Comparison of ENCODE assay signal across 34 cellular contexts in the genomic region with DNA sequence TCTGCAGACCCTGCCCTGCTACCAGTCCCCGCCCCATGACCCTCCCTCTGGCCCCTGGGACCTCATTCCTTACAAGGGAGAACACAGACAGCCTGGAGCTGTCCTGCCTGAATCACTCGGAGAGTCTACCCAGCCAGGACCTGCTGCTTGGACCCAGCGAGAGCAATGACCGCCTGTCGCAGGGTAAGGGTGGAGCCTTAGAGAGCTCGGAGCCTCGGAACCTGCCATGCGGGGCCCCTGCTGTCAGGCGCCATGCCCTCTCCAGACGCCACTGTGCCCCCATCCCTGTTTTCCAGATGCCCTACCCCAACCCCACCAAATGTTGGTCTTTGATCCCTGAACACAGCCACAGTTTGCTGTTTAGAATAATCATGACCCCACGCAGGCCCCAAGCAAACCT.
"Had no signal": no experiment of that assay in that cellular context is flagged by ENCODE, and none has a peak within 500 bp of the region (broad histone marks: within the 10 kb centered on the region; RNA-seq: fewer than 3 reads in every experiment).

No MANE protein-coding gene starts in this region.

- H3K27me3 ChIP-seq: brain microvascular endothelial cell, dorsolateral prefrontal cortex, esophagus muscularis mucosa, foreskin keratinocyte, gastrocnemius medialis had no signal

- H3K9me3 Mint-ChIP-seq: activated B cell treated with CpG ODN at 0.5 μM for 24 hours; activated CD8-positive, alpha-beta T cell treated with anti-CD3 and anti-CD28 coated beads for 36 hours; activated T-cell treated with anti-CD3 and anti-CD28 coated beads, Interleukin-2, amount 50 U/mL, for 4 hours; activated T-helper 17 cell treated with anti-CD3 and anti-CD28 coated beads, Interleukin-2, amount 50 U/mL, for 72 hours; central memory CD8-positive, alpha-beta T cell; dendritic cell treated with granulocyte-macrophage colony-stimulating factor and Interleukin-4, amounts not matched to agents 40 ng/mL and 50 ng/mL, for 4 days; effector memory CD8-positive, alpha-beta T cell; T-helper 2 cell treated with Interferon-gamma antibody and Interleukin-4, amounts not matched to agents 5 μg/mL and 100 μg/mL, for 36 hours had no signal

- H3K36me3 Mint-ChIP-seq: activated naive CD8-positive, alpha-beta T cell had no signal

- H3K27ac ChIP-seq: brain microvascular endothelial cell, coronary artery, dorsolateral prefrontal cortex, esophagus muscularis mucosa, foreskin keratinocyte, gastrocnemius medialis, WERI-Rb-1 had no signal

- ATAC-seq: activated CD4-positive, CD25-positive, alpha-beta regulatory T cell treated with anti-CD3 and anti-CD28 coated beads, Interleukin-2, amount 50 U/mL, for 24 hours; activated CD8-positive, alpha-beta T cell treated with anti-CD3 and anti-CD28 coated beads for 36 hours; activated T-cell treated with anti-CD3 and anti-CD28 coated beads, Interleukin-2, amount 50 U/mL, for 4 hours; activated T-helper 17 cell treated with anti-CD3 and anti-CD28 coated beads, Interleukin-2, amount 50 U/mL, for 72 hours; effector memory CD8-positive, alpha-beta T cell; foreskin keratinocyte; gastrocnemius medialis; T-helper 17 cell had no signal

- H3K4me1 ChIP-seq: foreskin keratinocyte had no signal

- DNase-seq: activated B cell treated with CpG ODN at 0.5 μM for 24 hours; activated CD4-positive, alpha-beta T cell treated with anti-CD3 and anti-CD28 coated beads for 48 hours; activated CD4-positive, alpha-beta T cell treated with anti-CD3 and anti-CD28 coated beads, Interleukin-2, amount 50 U/mL, for 1 hour; activated CD4-positive, alpha-beta T cell treated with anti-CD3 and anti-CD28 coated beads, Interleukin-2, amount 50 U/mL, for 48 hours; activated CD8-positive, alpha-beta memory T cell treated with anti-CD3 and anti-CD28 coated beads for 24 hours; activated CD8-positive, alpha-beta T cell treated with anti-CD3 and anti-CD28 coated beads for 36 hours; activated effector memory CD4-positive, alpha-beta T cell treated with Interleukin-2 at 50 U/mL for 16 hours; activated gamma-delta T cell treated with Interleukin-2 at 50 U/mL for 16 hours; activated naive CD4-positive, alpha-beta T cell treated with anti-CD3 and anti-CD28 coated beads, Interleukin-2, amount 50 U/mL, for 16 hours; activated naive CD4-positive, alpha-beta T cell treated with Interleukin-2 at 50 U/mL for 16 hours; activated T-cell treated with anti-CD3 and anti-CD28 coated beads, Interleukin-2, amount 50 U/mL, for 4 hours; amniotic stem cell; anterior cingulate cortex; brain microvascular endothelial cell; dorsolateral prefrontal cortex; effector memory CD8-positive, alpha-beta T cell; erythroblast; foreskin keratinocyte; gastrocnemius medialis; glutamatergic neuron; T-helper 1 cell; T-helper 17 cell; T1000; WERI-Rb-1 had no signal

- H3K27ac Mint-ChIP-seq: activated B cell treated with CpG ODN at 0.5 μM for 24 hours; activated CD8-positive, alpha-beta T cell treated with anti-CD3 and anti-CD28 coated beads for 36 hours; activated naive CD8-positive, alpha-beta T cell; dendritic cell treated with granulocyte-macrophage colony-stimulating factor and Interleukin-4, amounts not matched to agents 40 ng/mL and 50 ng/mL, for 4 days; T-helper 17 cell; T-helper 2 cell treated with Interferon-gamma antibody and Interleukin-4, amounts not matched to agents 5 μg/mL and 100 μg/mL, for 36 hours had no signal

- H3K27me3 Mint-ChIP-seq: activated B cell treated with CpG ODN at 0.5 μM for 24 hours; activated CD8-positive, alpha-beta T cell treated with anti-CD3 and anti-CD28 coated beads for 36 hours; activated naive CD8-positive, alpha-beta T cell; activated T-helper 17 cell treated with anti-CD3 and anti-CD28 coated beads, Interleukin-2, amount 50 U/mL, for 72 hours; central memory CD8-positive, alpha-beta T cell; dendritic cell treated with granulocyte-macrophage colony-stimulating factor and Interleukin-4, amounts not matched to agents 40 ng/mL and 50 ng/mL, for 4 days; effector memory CD8-positive, alpha-beta T cell; T-helper 17 cell had no signal

- H3K4me3 Mint-ChIP-seq: activated B cell treated with CpG ODN at 0.5 μM for 24 hours; activated CD8-positive, alpha-beta T cell treated with anti-CD3 and anti-CD28 coated beads for 36 hours; activated naive CD8-positive, alpha-beta T cell; activated T-cell treated with anti-CD3 and anti-CD28 coated beads, Interleukin-2, amount 50 U/mL, for 4 hours; activated T-helper 17 cell treated with anti-CD3 and anti-CD28 coated beads, Interleukin-2, amount 50 U/mL, for 72 hours; central memory CD8-positive, alpha-beta T cell; dendritic cell treated with granulocyte-macrophage colony-stimulating factor and Interleukin-4, amounts not matched to agents 40 ng/mL and 50 ng/mL, for 4 days; effector memory CD8-positive, alpha-beta T cell; T-helper 17 cell; T-helper 2 cell treated with Interferon-gamma antibody and Interleukin-4, amounts not matched to agents 5 μg/mL and 100 μg/mL, for 36 hours had no signal

- FAIRE-seq: astrocyte, bronchial epithelial cell had no signal

- H3K9me3 ChIP-seq: esophagus muscularis mucosa, gastrocnemius medialis had no signal

- H3K4me3 ChIP-seq: coronary artery, dorsolateral prefrontal cortex, esophagus muscularis mucosa, gastrocnemius medialis had no signal
